ENCODE assay signal across 21 cellular contexts in the genomic region with DNA sequence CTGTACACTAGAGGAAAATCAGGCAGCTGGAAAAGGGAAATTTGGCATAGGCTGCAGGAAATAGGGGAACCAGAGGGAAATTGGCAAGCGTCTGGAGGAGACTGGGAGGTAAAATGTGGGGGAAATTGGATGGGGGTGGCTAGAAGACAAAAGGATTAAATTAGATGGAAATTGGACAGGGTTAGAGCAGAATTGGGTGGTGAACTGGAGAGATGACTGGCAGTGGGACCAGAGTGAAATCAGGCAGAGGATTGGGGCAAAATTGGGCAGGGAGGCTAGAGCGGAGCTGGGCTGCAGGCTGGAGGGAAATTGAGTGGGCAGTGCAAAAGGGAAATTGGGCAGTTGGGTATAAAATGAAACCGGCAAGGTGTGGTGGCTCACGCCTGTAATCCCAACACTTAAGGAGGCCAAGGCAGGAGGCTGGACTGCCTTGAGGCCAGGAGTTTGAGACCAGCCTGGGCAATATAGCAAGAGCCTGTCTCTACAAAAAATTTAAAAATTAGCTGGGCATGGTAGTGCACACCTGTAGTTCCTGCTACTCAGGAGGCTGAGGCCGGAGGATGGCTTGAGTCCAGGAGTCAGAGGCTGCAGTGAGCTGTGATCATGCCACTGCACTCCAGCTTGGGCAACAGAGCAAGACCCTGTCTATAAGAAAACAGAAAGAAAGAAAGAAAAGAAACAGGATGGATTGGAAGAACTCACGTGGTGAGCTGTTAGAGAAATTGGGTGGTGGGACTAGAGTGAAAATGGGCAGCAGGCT. TPM values are rescaled to one million over a fixed set of nuclear protein-coding genes. Genes with fewer than 3 reads are reported as not detected.
"Had no signal": no experiment of that assay in that cellular context is flagged by ENCODE, and none has a peak within 500 bp of the region (broad histone marks: within the 10 kb centered on the region; RNA-seq: fewer than 3 reads in every experiment).

No MANE protein-coding gene starts in this region.

- H3K4me2 ChIP-seq: hepatocyte, smooth muscle cell had no signal

- H3K79me2 ChIP-seq: hepatocyte, parathyroid adenoma had no signal

- H3K27me3 ChIP-seq: adrenal gland, dorsolateral prefrontal cortex, hepatocyte, upper lobe of left lung had no signal

- H3K27ac Mint-ChIP-seq: activated CD8-positive, alpha-beta T cell treated with anti-CD3 and anti-CD28 coated beads, Interleukin-2, amount 10 ng/mL, durations not matched to agents 7 days and 5 days; activated naive CD4-positive, alpha-beta T cell treated with anti-CD3 and anti-CD28 coated beads, Interleukin-2, amount 50 U/mL, for 72 hours had no signal

- DNase-seq: activated CD8-positive, alpha-beta memory T cell treated with anti-CD3 and anti-CD28 coated beads, Interleukin-2, amount 50 U/mL, for 48 hours; activated CD8-positive, alpha-beta T cell treated with anti-CD3 and anti-CD28 coated beads, Interleukin-2, amount 10 ng/mL, durations not matched to agents 7 days and 5 days; activated gamma-delta T cell treated with Interleukin-2 at 50 U/mL for 16 hours; adrenal gland; dorsolateral prefrontal cortex; foreskin fibroblast; midbrain; stimulated activated CD4-positive, alpha-beta T cell treated with anti-CD3 and anti-CD28 coated beads, Interleukin-4, amount 100 ng/mL, for 1 hour; T-helper 2 cell; WERI-Rb-1 had no signal

- H2AFZ ChIP-seq: hepatocyte, parathyroid adenoma had no signal

- H3K36me3 Mint-ChIP-seq: activated naive CD4-positive, alpha-beta T cell treated with anti-CD3 and anti-CD28 coated beads, Interleukin-2, amount 50 U/mL, for 72 hours had no signal

- H3K9me3 Mint-ChIP-seq: activated naive CD4-positive, alpha-beta T cell treated with anti-CD3 and anti-CD28 coated beads, Interleukin-2, amount 50 U/mL, for 72 hours had no signal

- H3K27ac ChIP-seq: adrenal gland, dorsolateral prefrontal cortex, epithelial cell of prostate, hepatocyte, parathyroid adenoma, thoracic aorta, upper lobe of left lung, WERI-Rb-1 had no signal

- ATAC-seq: activated CD8-positive, alpha-beta T cell treated with anti-CD3 and anti-CD28 coated beads, Interleukin-2, amount 10 ng/mL, durations not matched to agents 7 days and 5 days; activated naive CD4-positive, alpha-beta T cell treated with anti-CD3 and anti-CD28 coated beads, Interleukin-2, amount 50 U/mL, for 72 hours; sciatic nerve had no signal

- H3K4me3 ChIP-seq: adrenal gland, dorsolateral prefrontal cortex, hepatocyte, smooth muscle cell, thoracic aorta, upper lobe of left lung had no signal

- H3K9ac ChIP-seq: parathyroid adenoma had no signal

- FAIRE-seq: islet of Langerhans had no signal

- H3K9me3 ChIP-seq: adrenal gland, thoracic aorta, upper lobe of left lung had no signal

- H3K4me1 ChIP-seq: adrenal gland had no signal

- H3K4me3 Mint-ChIP-seq: activated CD8-positive, alpha-beta T cell treated with anti-CD3 and anti-CD28 coated beads, Interleukin-2, amount 10 ng/mL, durations not matched to agents 7 days and 5 days had no signal

RNA-seq across cellular contexts. Expression of gene TYROBP, which starts 35.6 kb away (rescaled TPM):
- total RNA-seq: glomerular endothelial cell, lung microvascular endothelial cell, smooth muscle cell had no signal
- polyA plus RNA-seq: smooth muscle cell had no signal

RNA-seq across cellular contexts. Expression of gene HCST, which starts 41.4 kb away (rescaled TPM):
- total RNA-seq: glomerular endothelial cell had no signal
